In genomic region chr5:77012601-77013000, GRCh38 we compare ENCODE assay signal across 23 cellular contexts. TPM values are rescaled to one million over a fixed set of nuclear protein-coding genes. Genes with fewer than 3 reads are reported as not detected.
DNase-seq lines count a peak whose midpoint lies in the region; ATAC-seq, FAIRE-seq and TF ChIP-seq lines count a peak whose summit lies in the region.
"Had no signal": no experiment of that assay in that cellular context is flagged by ENCODE, and none has a peak within 500 bp of the region (broad histone marks: within the 10 kb centered on the region; RNA-seq: fewer than 3 reads in every experiment).

No MANE protein-coding gene starts in this region.

- H3K36me3 ChIP-seq in MG63 (no peaks in the 10 kb centered on the region), mammary epithelial cell (ENCODE audit: insufficient read depth, low read length) (no peaks in the 10 kb centered on the region)
- H3K36me3 ChIP-seq: esophagus muscularis mucosa, gastroesophageal sphincter, lower lobe of right lung had no signal

- 90% methylated on average over 2 of the region's 2 CpGs for WGBS in mammary epithelial cell (ENCODE audit: low coverage, missing lambda C conversion rate)

- ATAC-seq in activated naive CD4-positive, alpha-beta T cell treated with anti-CD3 and anti-CD28 coated beads, Interleukin-2, amount 50 U/mL, for 72 hours: peak; percentile 43 to 63
- ATAC-seq: gastroesophageal sphincter, HCT116, lower lobe of right lung had no signal

- no peak for FAIRE-seq in urothelium cell line (lab: Jason Lieb, UNC)
- FAIRE-seq: HTR-8/SVneo, kidney, TTC549 had no signal

- no peak overlapping the region for H3K4me3 ChIP-seq in MG63
- H3K4me3 ChIP-seq in mammary epithelial cell (replicated peaks in 1 of 3; ENCODE audit: insufficient read depth in 1 of 3, low read depth in 2 of 3, low read length in 3 of 3): no peak overlapping the region
- H3K4me3 ChIP-seq: esophagus muscularis mucosa, gastroesophageal sphincter, lower lobe of right lung had no signal

- CTCF ChIA-PET in mammary epithelial cell (lab: Charles Lee; ENCODE audit: low non-redundant PET): no interaction called here

- no peak for TF ChIP-seq CTCF in mammary epithelial cell (conservative IDR thresholded peaks at IDR 0.05 in 1 of 2, IDR thresholded peaks at IDR 0.05 in 1 of 2; ENCODE audit: extremely low read depth in 1 of 2, insufficient read depth in 1 of 2, low read depth in 1 of 2, low read length in 2 of 2)

- no peaks in the 10 kb centered on the region for H3K9me3 Mint-ChIP-seq in activated naive CD4-positive, alpha-beta T cell treated with anti-CD3 and anti-CD28 coated beads, Interleukin-2, amount 50 U/mL, for 72 hours
- H3K9me3 Mint-ChIP-seq: brain had no signal

- H3K9me3 ChIP-seq in MG63: no peaks in the 10 kb centered on the region
- no peaks in the 10 kb centered on the region for H3K9me3 ChIP-seq in mammary epithelial cell (replicated peaks; ENCODE audit: insufficient read depth, low read length)
- H3K9me3 ChIP-seq: esophagus muscularis mucosa, gastroesophageal sphincter, lower lobe of right lung had no signal

- no peaks in the 10 kb centered on the region for H3K36me3 Mint-ChIP-seq in activated naive CD4-positive, alpha-beta T cell treated with anti-CD3 and anti-CD28 coated beads, Interleukin-2, amount 50 U/mL, for 72 hours
- H3K36me3 Mint-ChIP-seq: brain; CD4-positive, CD25-positive, alpha-beta regulatory T cell had no signal

- BruUV-seq in mammary epithelial cell (replicated peaks; lab: Mats Ljungman, UMichigan): no TSS peak

- intact Hi-C loops in mammary epithelial cell (cut with micrococcal nuclease): loop anchor here (5.0 kb wide), 1 partner anchor 235 kb away; no protein-coding TSS in a partner anchor

- dilution Hi-C loops in mammary epithelial cell (cut with HindIII; ENCODE audit: low sequenced_read_pairs): no loop called here

- no peak overlapping the region for H3K27ac Mint-ChIP-seq in activated naive CD4-positive, alpha-beta T cell treated with anti-CD3 and anti-CD28 coated beads, Interleukin-2, amount 50 U/mL, for 72 hours
- H3K27ac Mint-ChIP-seq: activated T-cell treated with anti-CD3 and anti-CD28 coated beads, Interleukin-2, amount 50 U/mL, for 24 hours; brain; CD4-positive, CD25-positive, alpha-beta regulatory T cell; progenitor cell of endocrine pancreas had no signal

- no peak overlapping the region for H3K27ac ChIP-seq in mammary epithelial cell (ENCODE audit: insufficient read depth, low read depth, low read length)
- H3K27ac ChIP-seq: esophagus muscularis mucosa, gastroesophageal sphincter, lower lobe of right lung had no signal

- H3K9ac ChIP-seq in mammary epithelial cell (ENCODE audit: insufficient read depth, low read length): no peak overlapping the region

- DNase-seq in activated naive CD4-positive, alpha-beta T cell treated with anti-CD3 and anti-CD28 coated beads, Interleukin-2, amount 50 U/mL, for 72 hours (ENCODE audit: low spot score in 2 of 2): no peak
- DNase-seq in activated naive CD4-positive, alpha-beta T cell (lab: John Stamatoyannopoulos, UW): no peak
- DNase-seq in MG63: peak; percentile 12
- peak; percentile 60 for DNase-seq in mammary epithelial cell
- peak; percentile 17 for DNase-seq in urothelium cell line (ENCODE audit: low spot score)
- DNase-seq in C1 segment of cervical spinal cord (lab: John Stamatoyannopoulos, UW): no peak
- DNase-seq in NOMO-1 treated with dmso at 0.1 percent for 144 hours (lab: John Stamatoyannopoulos, UW; ENCODE audit: unreplicated experiment): no peak
- DNase-seq: activated T-cell treated with anti-CD3 and anti-CD28 coated beads, Interleukin-2, amount 50 U/mL, for 24 hours; DMS 273 treated with DMSO at 0.1 percent for 48 hours; effector CD8-positive, alpha-beta T cell; KG1; kidney; lower lobe of right lung; NCI-H187; substantia nigra had no signal

- no peaks in the 10 kb centered on the region for H4K20me1 ChIP-seq in mammary epithelial cell (ENCODE audit: insufficient read depth, low read length)

- H3K4me2 ChIP-seq in mammary epithelial cell (ENCODE audit: insufficient read depth, low read depth, low read length): no peak overlapping the region

- H3K79me2 ChIP-seq in mammary epithelial cell (ENCODE audit: insufficient read depth, low read length): no peaks in the 10 kb centered on the region

- H3K27me3 ChIP-seq in MG63 (peaks cover 5% of the 10 kb centered on the region; the same call in 1 of the 2 replicates), mammary epithelial cell (ENCODE audit: insufficient read depth, low read length) (no peaks in the 10 kb centered on the region)
- H3K27me3 ChIP-seq: esophagus muscularis mucosa, gastroesophageal sphincter had no signal

- no peak overlapping the region for H2AFZ ChIP-seq in mammary epithelial cell (ENCODE audit: low read depth, low read length)

- H3K4me1 ChIP-seq in mammary epithelial cell (ENCODE audit: insufficient read depth, low read length): no peaks in the 10 kb centered on the region
- H3K4me1 ChIP-seq: esophagus muscularis mucosa, gastroesophageal sphincter, lower lobe of right lung had no signal

- in situ Hi-C loops in mammary epithelial cell (cut with MboI; ENCODE audit: low sequenced_read_pairs in 2 of 2): loop anchor here (25.0 kb wide), 1 partner anchor 400 kb away; the partner anchor contains the start of gene F2RL2 (in 2 of the 2)

RNA-seq across cellular contexts. Expression of gene AGGF1, which starts 17.6 kb away (rescaled TPM):
- 10 to 100 TPM; 19.6 to 25.6 TPM for total RNA-seq in activated naive CD4-positive, alpha-beta T cell treated with anti-CD3 and anti-CD28 coated beads, Interleukin-2, amount 50 U/mL, for 72 hours
- 16.0 and 19.5 TPM in 2 replicates for total RNA-seq in MG63 (2014; rRNA removed; shearing (Covaris generic); ENCODE audit: low replicate concordance)
- total RNA-seq in mammary epithelial cell: 10 to 100 TPM; 21.0 to 21.8 TPM
- 9.6 TPM for polyA plus RNA-seq in mammary epithelial cell
- 5.9 TPM for polyA minus RNA-seq in mammary epithelial cell

RNA-seq across cellular contexts. Expression of gene CRHBP, which starts 59.8 kb away (rescaled TPM):
- total RNA-seq in activated naive CD4-positive, alpha-beta T cell treated with anti-CD3 and anti-CD28 coated beads, Interleukin-2, amount 50 U/mL, for 72 hours: under 1 TPM in 1 of 2 donors, not detected in 1; 0.16 TPM
- total RNA-seq in MG63 (2014; rRNA removed; shearing (Covaris generic); ENCODE audit: low replicate concordance): not detected in 2 replicates
- not detected for total RNA-seq in mammary epithelial cell
- polyA plus RNA-seq in mammary epithelial cell: not detected
- not detected for polyA minus RNA-seq in mammary epithelial cell
- polyA plus RNA-seq: CD4-positive, CD25-positive, alpha-beta regulatory T cell had no signal

Comparison
In these comparisons a context has a peak if more than half of its experiments do, and no peak if none do; other contexts are left out.
1. DNase-seq: peak in MG63 (single experiment), mammary epithelial cell (single experiment) and urothelium cell line (single experiment); none in activated naive CD4-positive, alpha-beta T cell treated with anti-CD3 and anti-CD28 coated beads, Interleukin-2, amount 50 U/mL, for 72 hours (0 of 2), activated naive CD4-positive, alpha-beta T cell (0 of 4), C1 segment of cervical spinal cord (0 of 14) and NOMO-1 treated with dmso at 0.1 percent for 144 hours (single experiment).